Comparison of ENCODE assay signal across 18 cellular contexts in genomic region chr11:119117004-119117706, GRCh38. TPM values are rescaled to one million over a fixed set of nuclear protein-coding genes. Genes with fewer than 3 reads are reported as not detected.
DNase-seq lines count a peak whose midpoint lies in the region; ATAC-seq and TF ChIP-seq lines count a peak whose summit lies in the region.
"Had no signal": no experiment of that assay in that cellular context is flagged by ENCODE, and none has a peak within 500 bp of the region (broad histone marks: within the 10 kb centered on the region; RNA-seq: fewer than 3 reads in every experiment).

No MANE protein-coding gene starts in this region.

- peak overlapping the region; percentile 47 for H3K27ac Mint-ChIP-seq in activated T-cell treated with anti-CD3 and anti-CD28 coated beads, Interleukin-2, amount 50 U/mL, for 72 hours
- H3K27ac Mint-ChIP-seq in CD4-positive, alpha-beta memory T cell = peak overlapping the region in 6 of 7 donors; percentile 32 to 88 (median 76)
- peak overlapping the region; percentile 93 for H3K27ac Mint-ChIP-seq in T-helper 17 cell
- peak overlapping the region; percentile 39 to 98 (median 88) for H3K27ac Mint-ChIP-seq in naive thymus-derived CD4-positive, alpha-beta T cell

- H3K27ac ChIP-seq in CD4-positive, alpha-beta memory T cell (ENCODE audit: low read depth, low read length) = no peak overlapping the region
- peak overlapping the region; percentile 81 for H3K27ac ChIP-seq in naive thymus-derived CD4-positive, alpha-beta T cell (ENCODE audit: low read depth, low read length)

- CTCF ChIA-PET in CD4-positive, alpha-beta memory T cell (lab: Charles Lee; ENCODE audit: partially characterized antibody) = interaction anchor here (1.0 to 1.9 kb wide), 5 partner anchors 8 to 89 kb away, joined by 3 to 6 read pairs (median 5); partner anchors contain the start of genes CBL and DPAGT1
- CTCF ChIA-PET in naive thymus-derived CD4-positive, alpha-beta T cell (lab: Charles Lee) = interaction anchor here (1.5 to 2.6 kb wide), 3 partner anchors 11 to 17 kb away, joined by 4 to 13 read pairs (median 9); partner anchors contain the start of genes C2CD2L and DPAGT1

- ATAC-seq in activated T-cell treated with anti-CD3 and anti-CD28 coated beads, Interleukin-2, amount 50 U/mL, for 72 hours (replicated peaks in 1 of 2) = no peak
- no peak for ATAC-seq in T-helper 17 cell
- no peak for ATAC-seq in naive thymus-derived CD4-positive, alpha-beta T cell
- ATAC-seq in GM18505 (IDR thresholded peaks at IDR 0.05; ENCODE audit: unreplicated experiment) = no peak
- ATAC-seq: PC-3 had no signal

- H3K9me3 ChIP-seq in CD4-positive, alpha-beta memory T cell (ENCODE audit: control insufficient read depth in 1 of 2, low read length in 2 of 2) = no peaks in the 10 kb centered on the region
- no peaks in the 10 kb centered on the region for H3K9me3 ChIP-seq in T-helper 17 cell (ENCODE audit: control insufficient read depth, low read length, poor library complexity, severe bottlenecking)
- no peaks in the 10 kb centered on the region for H3K9me3 ChIP-seq in naive thymus-derived CD4-positive, alpha-beta T cell (ENCODE audit: control insufficient read depth in 2 of 3, low read length in 3 of 3)
- H3K9me3 ChIP-seq: MG63 had no signal

- H3K4me1 Mint-ChIP-seq in activated T-cell treated with anti-CD3 and anti-CD28 coated beads, Interleukin-2, amount 50 U/mL, for 72 hours (ENCODE audit: low read depth) = peaks cover 47% of the 10 kb centered on the region
- H3K4me1 Mint-ChIP-seq in CD4-positive, alpha-beta memory T cell = peaks cover 24 to 61% (median 33%) of the 10 kb centered on the region in 4 donors
- H3K4me1 Mint-ChIP-seq in T-helper 17 cell = peaks cover 32% of the 10 kb centered on the region
- peaks cover 36 to 61% (median 49%) of the 10 kb centered on the region in 7 donors for H3K4me1 Mint-ChIP-seq in naive thymus-derived CD4-positive, alpha-beta T cell

- no peak overlapping the region for H3K4me3 Mint-ChIP-seq in activated T-cell treated with anti-CD3 and anti-CD28 coated beads, Interleukin-2, amount 50 U/mL, for 72 hours
- H3K4me3 Mint-ChIP-seq in CD4-positive, alpha-beta memory T cell = peak overlapping the region in 2 of 8 donors; percentile 47 to 49
- H3K4me3 Mint-ChIP-seq in T-helper 17 cell = peak overlapping the region; percentile 87
- peak overlapping the region in 7 of 10 donors; percentile 10 to 81 (median 19) for H3K4me3 Mint-ChIP-seq in naive thymus-derived CD4-positive, alpha-beta T cell

- no peaks in the 10 kb centered on the region for H3K27me3 Mint-ChIP-seq in activated T-cell treated with anti-CD3 and anti-CD28 coated beads, Interleukin-2, amount 50 U/mL, for 72 hours (ENCODE audit: low read depth)
- H3K27me3 Mint-ChIP-seq in CD4-positive, alpha-beta memory T cell = no peaks in the 10 kb centered on the region
- H3K27me3 Mint-ChIP-seq in T-helper 17 cell = no peaks in the 10 kb centered on the region
- H3K27me3 Mint-ChIP-seq in naive thymus-derived CD4-positive, alpha-beta T cell = no peaks in the 10 kb centered on the region

- POLR2A ChIA-PET in CD4-positive, alpha-beta memory T cell (lab: Charles Lee; ENCODE audit: partially characterized antibody) = interaction anchor here (0.6 to 9.3 kb wide), 5 partner anchors 9 to 32 kb away, joined by 3 to 118 read pairs (median 32); partner anchors contain the start of genes C2CD2L, DPAGT1 and HMBS
- POLR2A ChIA-PET in naive thymus-derived CD4-positive, alpha-beta T cell (lab: Charles Lee) = interaction anchor here (1.0 to 16.1 kb wide), 4 partner anchors 17 to 207 kb away, joined by 3 to 435 read pairs (median 6); partner anchors contain the start of genes C2CD2L, DPAGT1, RPS25 and TRAPPC4

- H3K4me1 ChIP-seq in CD4-positive, alpha-beta memory T cell (ENCODE audit: insufficient read depth, low read length) = peaks cover 45% of the 10 kb centered on the region
- H3K4me1 ChIP-seq in naive thymus-derived CD4-positive, alpha-beta T cell (ENCODE audit: control insufficient read depth in 2 of 2, insufficient read depth in 2 of 2, low read length in 2 of 2) = peaks cover 9 to 38% of the 10 kb centered on the region in 2 donors

- intact Hi-C loops in CD4-positive, alpha-beta memory T cell (cut with micrococcal nuclease) = no loop called here
- intact Hi-C loops in naive thymus-derived CD4-positive, alpha-beta T cell (cut with micrococcal nuclease) = no loop called here

- H3K4me3 ChIP-seq in CD4-positive, alpha-beta memory T cell (ENCODE audit: low read length in 2 of 2) = no peak overlapping the region
- H3K4me3 ChIP-seq in naive thymus-derived CD4-positive, alpha-beta T cell (ENCODE audit: low read length) = no peak overlapping the region
- H3K4me3 ChIP-seq: MG63 had no signal

- no peaks in the 10 kb centered on the region for H3K9me3 Mint-ChIP-seq in activated T-cell treated with anti-CD3 and anti-CD28 coated beads, Interleukin-2, amount 50 U/mL, for 72 hours
- H3K9me3 Mint-ChIP-seq in CD4-positive, alpha-beta memory T cell = no peaks in the 10 kb centered on the region
- H3K9me3 Mint-ChIP-seq in naive thymus-derived CD4-positive, alpha-beta T cell = no peaks in the 10 kb centered on the region

- H3K27me3 ChIP-seq in CD4-positive, alpha-beta memory T cell (ENCODE audit: insufficient read depth, low read length) = no peaks in the 10 kb centered on the region
- H3K27me3 ChIP-seq in naive thymus-derived CD4-positive, alpha-beta T cell (ENCODE audit: control insufficient read depth in 2 of 2, insufficient read depth in 2 of 2, low read length in 2 of 2) = no peaks in the 10 kb centered on the region
- H3K27me3 ChIP-seq: MG63 had no signal

- peaks cover 22% of the 10 kb centered on the region for H3K36me3 ChIP-seq in CD4-positive, alpha-beta memory T cell (ENCODE audit: insufficient read depth, low read length)
- peaks cover 0 to 37% (median 8%) of the 10 kb centered on the region in 3 experiments for H3K36me3 ChIP-seq in naive thymus-derived CD4-positive, alpha-beta T cell (ENCODE audit: control insufficient read depth in 2 of 3, insufficient read depth in 3 of 3, low read length in 3 of 3)

- TF ChIP-seq POLR2A in GM18505 (IDR thresholded peaks at IDR 0.05; ENCODE audit: borderline replicate concordance, extremely low read depth, insufficient read depth, insufficient read length) = no peak

- peaks cover 2 to 13% of the 10 kb centered on the region in 2 donors for H3K36me3 Mint-ChIP-seq in activated T-cell treated with anti-CD3 and anti-CD28 coated beads, Interleukin-2, amount 50 U/mL, for 72 hours (ENCODE audit: insufficient read depth in 2 of 2)
- H3K36me3 Mint-ChIP-seq in CD4-positive, alpha-beta memory T cell = peaks cover 27 to 36% of the 10 kb centered on the region in 2 donors
- peaks cover 7% of the 10 kb centered on the region for H3K36me3 Mint-ChIP-seq in T-helper 17 cell (ENCODE audit: low read depth)
- H3K36me3 Mint-ChIP-seq in naive thymus-derived CD4-positive, alpha-beta T cell = peaks cover 5 to 39% (median 14%) of the 10 kb centered on the region in 5 donors

- no peak for DNase-seq in activated T-cell treated with anti-CD3 and anti-CD28 coated beads, Interleukin-2, amount 50 U/mL, for 72 hours
- no peak for DNase-seq in activated T-cell treated with anti-CD3 and anti-CD28 coated beads, Interleukin-2, amount 50 U/mL, for 48 hours
- no peak for DNase-seq in CD4-positive, alpha-beta memory T cell
- no peak for DNase-seq in T-helper 17 cell
- DNase-seq in naive thymus-derived CD4-positive, alpha-beta T cell = no peak
- no peak for DNase-seq in HUDEP-2 (lab: John Stamatoyannopoulos, UW; ENCODE audit: unreplicated experiment in 76 of 76)
- DNase-seq in HCEC 1CT = no peak
- DNase-seq: C1 segment of cervical spinal cord, DMS53, Karpas-422, MG63, NCI-H1092 treated with DMSO at 0.1 percent for 48 hours, NCI-H2081 treated with DMSO at 0.1 percent for 48 hours, NCI-H510A, NCI-H774, PC-3 had no signal

RNA-seq across cellular contexts. Expression of gene HINFP, which starts 4.2 kb away (rescaled TPM):
- total RNA-seq in activated T-cell treated with anti-CD3 and anti-CD28 coated beads, Interleukin-2, amount 50 U/mL, for 72 hours = 10 to 100 TPM; 31.9 to 34.1 TPM
- 10 to 100 TPM; 70.8 to 75.3 TPM for total RNA-seq in CD4-positive, alpha-beta memory T cell
- polyA plus RNA-seq in CD4-positive, alpha-beta memory T cell = 10 to 100 TPM in 1 of 2 donors, 1 to 10 TPM in 1; 9.3 to 16.0 TPM
- total RNA-seq in T-helper 17 cell = 10 to 100 TPM; 22.3 to 26.1 TPM
- 10 to 100 TPM; 30.7 to 79.7 (median 42.7) TPM for total RNA-seq in naive thymus-derived CD4-positive, alpha-beta T cell
- polyA plus RNA-seq in naive thymus-derived CD4-positive, alpha-beta T cell = 10 to 100 TPM; 14.7 to 24.1 TPM

RNA-seq across cellular contexts. Expression of gene C2CD2L, which starts 10.0 kb away (rescaled TPM):
- total RNA-seq in activated T-cell treated with anti-CD3 and anti-CD28 coated beads, Interleukin-2, amount 50 U/mL, for 72 hours = 10 to 100 TPM; 21.0 to 21.1 TPM
- 10 to 100 TPM; 35.2 to 37.5 TPM for total RNA-seq in CD4-positive, alpha-beta memory T cell
- 10 to 100 TPM in 1 of 2 donors, 1 to 10 TPM in 1; 2.6 to 13.3 TPM for polyA plus RNA-seq in CD4-positive, alpha-beta memory T cell
- 10 to 100 TPM; 20.9 to 24.6 TPM for total RNA-seq in T-helper 17 cell
- total RNA-seq in naive thymus-derived CD4-positive, alpha-beta T cell = 10 to 100 TPM; 24.7 to 40.7 (median 36.1) TPM
- 10 to 100 TPM in 1 of 2 donors, 1 to 10 TPM in 1; 2.7 to 10.2 TPM for polyA plus RNA-seq in naive thymus-derived CD4-positive, alpha-beta T cell

RNA-seq across cellular contexts. Expression of gene DPAGT1, which starts 15.5 kb away (rescaled TPM):
- total RNA-seq in activated T-cell treated with anti-CD3 and anti-CD28 coated beads, Interleukin-2, amount 50 U/mL, for 72 hours = 10 to 100 TPM; 63.8 to 81.9 TPM
- total RNA-seq in CD4-positive, alpha-beta memory T cell = 10 to 100 TPM; 52.0 to 52.3 TPM
- 10 to 100 TPM; 32.9 to 52.3 TPM for polyA plus RNA-seq in CD4-positive, alpha-beta memory T cell
- total RNA-seq in T-helper 17 cell = 10 to 100 TPM; 18.9 to 20.5 TPM
- total RNA-seq in naive thymus-derived CD4-positive, alpha-beta T cell = 10 to 100 TPM; 21.9 to 63.9 (median 37.9) TPM
- 10 to 100 TPM; 25.0 to 32.6 TPM for polyA plus RNA-seq in naive thymus-derived CD4-positive, alpha-beta T cell

RNA-seq across cellular contexts. Expression of gene ABCG4, which starts 31.7 kb away (rescaled TPM):
- total RNA-seq in activated T-cell treated with anti-CD3 and anti-CD28 coated beads, Interleukin-2, amount 50 U/mL, for 72 hours = under 1 TPM; 0.09 to 0.24 TPM
- total RNA-seq in CD4-positive, alpha-beta memory T cell = under 1 TPM in 1 of 2 experiments, not detected in 1; 0.09 TPM
- polyA plus RNA-seq in CD4-positive, alpha-beta memory T cell = not detected
- not detected for total RNA-seq in T-helper 17 cell
- total RNA-seq in naive thymus-derived CD4-positive, alpha-beta T cell = under 1 TPM in 1 of 5 experiments, not detected in 4; 0.13 TPM
- polyA plus RNA-seq in naive thymus-derived CD4-positive, alpha-beta T cell = not detected
- total RNA-seq: A673 had no signal

RNA-seq across cellular contexts. Expression of gene HMBS, which starts 32.5 kb away (rescaled TPM):
- 10 to 100 TPM; 31.6 to 42.5 TPM for total RNA-seq in activated T-cell treated with anti-CD3 and anti-CD28 coated beads, Interleukin-2, amount 50 U/mL, for 72 hours
- total RNA-seq in CD4-positive, alpha-beta memory T cell = 1 to 10 TPM; 5.1 to 5.8 TPM
- 10 to 100 TPM; 17.7 to 21.2 TPM for polyA plus RNA-seq in CD4-positive, alpha-beta memory T cell
- 1 to 10 TPM; 8.7 to 9.1 TPM for total RNA-seq in T-helper 17 cell
- total RNA-seq in naive thymus-derived CD4-positive, alpha-beta T cell = 10 to 100 TPM in 1 of 5 experiments, 1 to 10 TPM in 4; 6.7 to 25.4 (median 7.7) TPM
- 10 to 100 TPM; 20.8 to 25.3 TPM for polyA plus RNA-seq in naive thymus-derived CD4-positive, alpha-beta T cell

Comparison
In these comparisons a context has a peak if more than half of its experiments do, and no peak if none do; other contexts are left out.
1. H3K4me3 Mint-ChIP-seq: peak in T-helper 17 cell (single experiment) and naive thymus-derived CD4-positive, alpha-beta T cell (7 of 10); none in activated T-cell treated with anti-CD3 and anti-CD28 coated beads, Interleukin-2, amount 50 U/mL, for 72 hours (0 of 2).
2. Peak in every context shown above with its lines, with median percentiles within 50 percentile points of each other: H3K27ac Mint-ChIP-seq.